In the genomic region with DNA sequence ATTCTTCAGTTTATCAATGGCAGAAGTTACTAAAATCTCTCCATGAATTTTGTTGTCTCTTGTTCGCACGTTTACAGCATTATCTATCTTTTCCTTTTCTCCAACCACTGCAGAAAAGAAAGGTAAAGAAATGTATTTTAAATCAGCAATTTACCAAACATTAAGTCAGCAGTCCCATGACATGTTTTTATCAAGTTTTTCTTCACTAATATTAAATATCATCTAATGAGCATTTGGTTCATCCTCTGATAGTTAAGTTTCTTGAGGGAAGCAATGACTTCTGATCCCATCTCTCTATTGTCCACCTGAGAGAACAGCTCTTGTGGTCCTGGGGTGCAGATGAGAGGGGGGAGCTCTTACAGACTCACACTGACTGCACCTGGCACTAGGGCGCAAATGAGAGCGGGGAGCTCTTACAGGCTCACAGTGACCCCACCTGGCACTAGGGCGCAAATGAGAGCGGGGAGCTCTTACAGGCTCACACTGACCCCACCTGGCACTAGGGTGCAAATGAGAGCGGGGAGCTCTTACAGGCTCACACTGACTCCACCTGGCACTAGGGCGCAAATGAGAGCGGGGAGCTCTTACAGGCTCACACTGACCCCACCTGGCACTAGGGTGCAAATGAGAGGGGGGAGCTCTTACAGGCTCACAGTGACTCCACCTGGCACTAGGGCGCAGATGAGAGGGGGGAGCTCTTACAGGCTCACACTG, we compare ENCODE assay signal across 7 cellular contexts. TPM values are rescaled to one million over a fixed set of nuclear protein-coding genes. Genes with fewer than 3 reads are reported as not detected.
DNase-seq lines count a peak whose midpoint lies in the region; ATAC-seq, FAIRE-seq and TF ChIP-seq lines count a peak whose summit lies in the region.
"Not testable (repeated sequence)": the region's sequence is repeated elsewhere in the genome, so short reads cannot be mapped to it uniquely, and the experiment has no call there.

No MANE protein-coding gene starts in this region.

- RAD21 ChIA-PET in HCT116 (lab: Charles Lee; ENCODE audit: low non-redundant PET in 1 of 2, low total read pairs in 2 of 2, uncharacterized antibody in 2 of 2, unreplicated experiment in 2 of 2): interaction anchor here in 1 of 2 experiments (0.7 kb wide), 1 partner anchor 385 kb away, joined by 4 read pairs; no protein-coding TSS in a partner anchor

- not testable (repeated sequence) for H3K27me3 Mint-ChIP-seq in activated CD4-positive, alpha-beta memory T cell treated with anti-CD3 and anti-CD28 coated beads for 36 hours; activated naive CD8-positive, alpha-beta T cell treated with anti-CD3 and anti-CD28 coated beads, Interleukin-2, amount 10 ng/mL, durations not matched to agents 7 days and 5 days; naive thymus-derived CD4-positive, alpha-beta T cell

- H3K4me1 Mint-ChIP-seq in activated CD4-positive, alpha-beta memory T cell treated with anti-CD3 and anti-CD28 coated beads for 36 hours (ENCODE audit: low read depth): peaks cover 25% of the 10 kb centered on the region
- peaks cover 16% of the 10 kb centered on the region for H3K4me1 Mint-ChIP-seq in activated naive CD8-positive, alpha-beta T cell treated with anti-CD3 and anti-CD28 coated beads, Interleukin-2, amount 10 ng/mL, durations not matched to agents 7 days and 5 days
- H3K4me1 Mint-ChIP-seq in naive thymus-derived CD4-positive, alpha-beta T cell: peaks cover 11 to 36% (median 22%) of the 10 kb centered on the region in 7 donors

- intact Hi-C loops in HCT116 (cut with micrococcal nuclease): not testable (repeated sequence)
- intact Hi-C loops in activated CD4-positive, alpha-beta memory T cell treated with anti-CD3 and anti-CD28 coated beads for 36 hours (cut with micrococcal nuclease): loop anchor here (1.0 to 5.0 kb wide), 5 partner anchors 68 to 1052 kb away; a partner anchor contains a TSS
- intact Hi-C loops in naive thymus-derived CD4-positive, alpha-beta T cell (cut with micrococcal nuclease): loop anchor here (5.0 kb wide), 2 partner anchors 1052 to 1312 kb away; a partner anchor contains a TSS

- peak; percentile 15 for TF ChIP-seq CTCF in D721Med (IDR thresholded peaks at IDR 0.05; ENCODE audit: insufficient read depth, missing control alignments)
- TF ChIP-seq CTCF in HCT116 (IDR thresholded peaks at IDR 0.05 in 2 of 3, conservative IDR thresholded peaks at IDR 0.05 in 1 of 3; ENCODE audit: borderline replicate concordance in 1 of 3, insufficient read depth in 1 of 3, low read depth in 2 of 3, low read length in 2 of 3): peak; percentile 8 to 89 (median 29); a peak in 3 of 6 replicates

- not testable (repeated sequence) for H3K4me3 ChIP-seq in HCT116 (replicated peaks in 1 of 2; ENCODE audit: low read depth in 1 of 2, low read length in 2 of 2); naive thymus-derived CD4-positive, alpha-beta T cell (ENCODE audit: low read length)

- not testable (repeated sequence) for BruUV-seq in HCT116 (replicated peaks; lab: Mats Ljungman, UMichigan)

- peaks cover 23% of the 10 kb centered on the region for H3K79me2 ChIP-seq in HCT116 (ENCODE audit: insufficient read depth, low read length)

- not testable (repeated sequence) for H2AFZ ChIP-seq in HCT116 (ENCODE audit: low read depth, low read length, poor library complexity, severe bottlenecking)

- DNase-seq in D721Med (ENCODE audit: insufficient read length, low spot score); HCT116 (ENCODE audit: low read depth, low spot score): not testable (repeated sequence)
- DNase-seq in NCI-H69 (lab: John Stamatoyannopoulos, UW) (peak; percentile 42), SKM-1 treated with dmso at 0.1 percent for 144 hours (lab: John Stamatoyannopoulos, UW; ENCODE audit: unreplicated experiment) (peak; percentile 12)
- DNase-seq in activated CD4-positive, alpha-beta memory T cell treated with anti-CD3 and anti-CD28 coated beads for 36 hours: peak; percentile 33
- DNase-seq in activated naive CD8-positive, alpha-beta T cell treated with anti-CD3 and anti-CD28 coated beads, Interleukin-2, amount 10 ng/mL, durations not matched to agents 7 days and 5 days: peak; percentile 31
- peak in 1 of 9 donors; percentile 10 for DNase-seq in naive thymus-derived CD4-positive, alpha-beta T cell

- H3K27me3 ChIP-seq in HCT116 (ENCODE audit: insufficient read depth, low read length); naive thymus-derived CD4-positive, alpha-beta T cell (ENCODE audit: control insufficient read depth in 2 of 2, insufficient read depth in 2 of 2, low read length in 2 of 2): not testable (repeated sequence)

- peak overlapping the region; percentile 54 for H3K27ac Mint-ChIP-seq in activated CD4-positive, alpha-beta memory T cell treated with anti-CD3 and anti-CD28 coated beads for 36 hours
- H3K27ac Mint-ChIP-seq in activated naive CD8-positive, alpha-beta T cell treated with anti-CD3 and anti-CD28 coated beads, Interleukin-2, amount 10 ng/mL, durations not matched to agents 7 days and 5 days: not testable (repeated sequence)
- H3K27ac Mint-ChIP-seq in naive thymus-derived CD4-positive, alpha-beta T cell: peak overlapping the region; percentile 40 to 96 (median 67)

- CTCF ChIA-PET in HCT116 (lab: Charles Lee): interaction anchor here (0.9 to 1.2 kb wide), 3 partner anchors 354 to 378 kb away, joined by 3 to 4 read pairs (median 3); no protein-coding TSS in a partner anchor
- CTCF ChIA-PET in activated CD4-positive, alpha-beta memory T cell treated with anti-CD3 and anti-CD28 coated beads for 36 hours (lab: Charles Lee): interaction anchor here (0.6 to 2.9 kb wide), 7 partner anchors 9 to 387 kb away, joined by 3 to 16 read pairs (median 4); a partner anchor contains a TSS
- CTCF ChIA-PET in naive thymus-derived CD4-positive, alpha-beta T cell (lab: Charles Lee): interaction anchor here (0.7 to 1.6 kb wide), 3 partner anchors 14 to 359 kb away, joined by 3 to 7 read pairs (median 3); no protein-coding TSS in a partner anchor

- not testable (repeated sequence) for H3K36me3 ChIP-seq in HCT116 (ENCODE audit: control insufficient read depth in 1 of 2, insufficient read depth in 2 of 2, low read length in 2 of 2)
- H3K36me3 ChIP-seq in naive thymus-derived CD4-positive, alpha-beta T cell (ENCODE audit: control insufficient read depth in 2 of 3, insufficient read depth in 3 of 3, low read length in 3 of 3): peaks cover 0 to 11% (median 6%) of the 10 kb centered on the region in 3 experiments

- H3K9me3 Mint-ChIP-seq in activated CD4-positive, alpha-beta memory T cell treated with anti-CD3 and anti-CD28 coated beads for 36 hours; activated naive CD8-positive, alpha-beta T cell treated with anti-CD3 and anti-CD28 coated beads, Interleukin-2, amount 10 ng/mL, durations not matched to agents 7 days and 5 days; naive thymus-derived CD4-positive, alpha-beta T cell: not testable (repeated sequence)

- H4K20me1 ChIP-seq in HCT116 (ENCODE audit: insufficient read depth): not testable (repeated sequence)

- not testable (repeated sequence) for H3K9ac ChIP-seq in HCT116 (ENCODE audit: low read length)

- peak; percentile 48 for TF ChIP-seq RAD21 in HCT116 (IDR thresholded peaks at IDR 0.05; ENCODE audit: low read depth)

- FAIRE-seq in D721Med (lab: Jason Lieb, UNC): not testable (repeated sequence)

- ATAC-seq in HCT116; activated naive CD8-positive, alpha-beta T cell treated with anti-CD3 and anti-CD28 coated beads, Interleukin-2, amount 10 ng/mL, durations not matched to agents 7 days and 5 days (ENCODE audit: low read depth); naive thymus-derived CD4-positive, alpha-beta T cell: not testable (repeated sequence)

- not testable (repeated sequence) for H3K9me3 ChIP-seq in HCT116 (ENCODE audit: control insufficient read depth in 1 of 2, insufficient read depth in 1 of 2, low read depth in 1 of 2, low read length in 2 of 2); naive thymus-derived CD4-positive, alpha-beta T cell (ENCODE audit: control insufficient read depth in 2 of 3, low read length in 3 of 3)

- POLR2A ChIA-PET in HCT116 (lab: Charles Lee): not testable (repeated sequence)
- POLR2A ChIA-PET in activated CD4-positive, alpha-beta memory T cell treated with anti-CD3 and anti-CD28 coated beads for 36 hours (lab: Charles Lee): interaction anchor here (1.5 kb wide), 1 partner anchor 361 kb away, joined by 5 read pairs; no protein-coding TSS in a partner anchor
- POLR2A ChIA-PET in activated naive CD8-positive, alpha-beta T cell treated with anti-CD3 and anti-CD28 coated beads, Interleukin-2, amount 10 ng/mL, durations not matched to agents 7 days and 5 days (lab: Charles Lee): interaction anchor here (0.6 to 1.0 kb wide), 2 partner anchors 334 to 365 kb away, joined by 3 to 5 read pairs; no protein-coding TSS in a partner anchor
- POLR2A ChIA-PET in naive thymus-derived CD4-positive, alpha-beta T cell (lab: Charles Lee): interaction anchor here (0.6 kb wide), 1 partner anchor 27 kb away, joined by 3 read pairs; no protein-coding TSS in a partner anchor

- H3K4me3 Mint-ChIP-seq in activated CD4-positive, alpha-beta memory T cell treated with anti-CD3 and anti-CD28 coated beads for 36 hours; activated naive CD8-positive, alpha-beta T cell treated with anti-CD3 and anti-CD28 coated beads, Interleukin-2, amount 10 ng/mL, durations not matched to agents 7 days and 5 days: not testable (repeated sequence)
- H3K4me3 Mint-ChIP-seq in naive thymus-derived CD4-positive, alpha-beta T cell: peak overlapping the region in 9 of 10 donors; percentile 39 to 67 (median 52)

- not testable (repeated sequence) for H3K9me2 ChIP-seq in HCT116 (ENCODE audit: insufficient read depth)

- H3K4me2 ChIP-seq in HCT116 (ENCODE audit: low read length): not testable (repeated sequence)

- not testable (repeated sequence) for TF ChIP-seq POLR2A in HCT116 (IDR thresholded peaks at IDR 0.05; ENCODE audit: borderline replicate concordance, extremely low read depth, insufficient read depth, insufficient read length)

- H3K4me1 ChIP-seq in HCT116 (ENCODE audit: control insufficient read depth in 1 of 2, insufficient read depth in 2 of 2, low read length in 2 of 2): peaks cover 6 to 18% of the 10 kb centered on the region in 2 experiments; a peak in 2 of 4 replicates
- peaks cover 16 to 19% of the 10 kb centered on the region in 2 donors for H3K4me1 ChIP-seq in naive thymus-derived CD4-positive, alpha-beta T cell (ENCODE audit: control insufficient read depth in 2 of 2, insufficient read depth in 2 of 2, low read length in 2 of 2)

- not testable (repeated sequence) for H3K36me3 Mint-ChIP-seq in activated CD4-positive, alpha-beta memory T cell treated with anti-CD3 and anti-CD28 coated beads for 36 hours; activated naive CD8-positive, alpha-beta T cell treated with anti-CD3 and anti-CD28 coated beads, Interleukin-2, amount 10 ng/mL, durations not matched to agents 7 days and 5 days
- H3K36me3 Mint-ChIP-seq in naive thymus-derived CD4-positive, alpha-beta T cell: peaks cover 0 to 12% (median 0%) of the 10 kb centered on the region in 5 donors

- H3K27ac ChIP-seq in HCT116 (ENCODE audit: low read depth, low read length): not testable (repeated sequence)
- H3K27ac ChIP-seq in naive thymus-derived CD4-positive, alpha-beta T cell (ENCODE audit: low read depth, low read length): peak overlapping the region; percentile 21

RNA-seq across cellular contexts. Expression of a gene that starts 2.6 kb away (rescaled TPM):
- 35.2 TPM for total RNA-seq in HCT116 (2021; ENCODE audit: unreplicated experiment)
- 29.0 and 30.9 TPM in 2 replicates for polyA plus RNA-seq in HCT116 (2012)
- total RNA-seq in activated CD4-positive, alpha-beta memory T cell treated with anti-CD3 and anti-CD28 coated beads for 36 hours: 10 to 100 TPM; 41.7 to 48.1 TPM
- 10 to 100 TPM; 42.7 to 45.8 TPM for total RNA-seq in activated naive CD8-positive, alpha-beta T cell treated with anti-CD3 and anti-CD28 coated beads, Interleukin-2, amount 10 ng/mL, durations not matched to agents 7 days and 5 days
- 100 to 1,000 TPM in 1 of 5 experiments, 10 to 100 TPM in 4; 54.4 to 105 (median 87.9) TPM for total RNA-seq in naive thymus-derived CD4-positive, alpha-beta T cell
- polyA plus RNA-seq in naive thymus-derived CD4-positive, alpha-beta T cell: 10 to 100 TPM; 42.8 to 49.2 TPM
